ENCODE assay signal across 8 cellular contexts in genomic region chr1:40951943-40952743, GRCh38. TPM values are rescaled to one million over a fixed set of nuclear protein-coding genes. Genes with fewer than 3 reads are reported as not detected.
A peak's percentile ranks its signal among the peaks of the same experiment; 100 is the strongest.
DNase-seq lines count a peak whose midpoint lies in the region; ATAC-seq and FAIRE-seq lines count a peak whose summit lies in the region.

No MANE protein-coding gene starts in this region.

- peaks cover 26% of the 10 kb centered on the region for H3K27me3 Mint-ChIP-seq in activated CD4-positive, alpha-beta T cell treated with anti-CD3 and anti-CD28 coated beads, Interleukin-2, amount 10 ng/mL, durations not matched to agents 7 days and 5 days

- peak; percentile 80 for FAIRE-seq in GM18507 (lab: Jason Lieb, UNC)

- no peaks in the 10 kb centered on the region for H3K9me3 Mint-ChIP-seq in activated CD4-positive, alpha-beta T cell treated with anti-CD3 and anti-CD28 coated beads, Interleukin-2, amount 10 ng/mL, durations not matched to agents 7 days and 5 days

- in situ Hi-C loops in ACHN (cut with HindIII; ENCODE audit: low pct_ligation_motif_present, low pct_unique_long_range_greater_than_20kb, low sequenced_read_pairs): no loop called here

- H3K4me3 Mint-ChIP-seq in activated CD4-positive, alpha-beta T cell treated with anti-CD3 and anti-CD28 coated beads, Interleukin-2, amount 10 ng/mL, durations not matched to agents 7 days and 5 days: no peak overlapping the region

- CTCF ChIA-PET in activated CD4-positive, alpha-beta T cell treated with anti-CD3 and anti-CD28 coated beads, Interleukin-2, amount 10 ng/mL, durations not matched to agents 7 days and 5 days (lab: Charles Lee): interaction anchor here (0.6 to 2.0 kb wide), 27 partner anchors 9 to 335 kb away, joined by 3 to 10 read pairs (median 4); partner anchors contain the start of gene CITED4

- H3K36me3 Mint-ChIP-seq in activated CD4-positive, alpha-beta T cell treated with anti-CD3 and anti-CD28 coated beads, Interleukin-2, amount 10 ng/mL, durations not matched to agents 7 days and 5 days (ENCODE audit: low read depth): no peaks in the 10 kb centered on the region

- DNase-seq in ACHN (peak; percentile 57), GM18507 (ENCODE audit: extremely low spot score, insufficient read length, low read depth) (peak; percentile 45), NCI-H2227 (lab: John Stamatoyannopoulos, UW; ENCODE audit: unreplicated experiment) (peak; percentile 81), dermis blood vessel endothelial cell (peak; percentile 74), medulla oblongata (ENCODE audit: extremely low spot score) (peak; percentile 74)
- peak; percentile 54 for DNase-seq in activated CD4-positive, alpha-beta T cell treated with anti-CD3 and anti-CD28 coated beads, Interleukin-2, amount 10 ng/mL, durations not matched to agents 7 days and 5 days
- DNase-seq in stimulated activated CD8-positive, alpha-beta memory T cell treated with anti-CD3 and anti-CD28 coated beads, Interleukin-15, amount 100 ng/mL, for 48 hours (ENCODE audit: low read depth in 2 of 2): peak; percentile 21 to 28

- ATAC-seq in HG02623 (IDR thresholded peaks at IDR 0.05; ENCODE audit: unreplicated experiment): no peak

- POLR2A ChIA-PET in activated CD4-positive, alpha-beta T cell treated with anti-CD3 and anti-CD28 coated beads, Interleukin-2, amount 10 ng/mL, durations not matched to agents 7 days and 5 days (lab: Charles Lee): no interaction called here

- no peak overlapping the region for H3K27ac Mint-ChIP-seq in activated CD4-positive, alpha-beta T cell treated with anti-CD3 and anti-CD28 coated beads, Interleukin-2, amount 10 ng/mL, durations not matched to agents 7 days and 5 days

- peaks cover 14% of the 10 kb centered on the region for H3K4me1 Mint-ChIP-seq in activated CD4-positive, alpha-beta T cell treated with anti-CD3 and anti-CD28 coated beads, Interleukin-2, amount 10 ng/mL, durations not matched to agents 7 days and 5 days

RNA-seq across cellular contexts. Expression of gene CTPS1, which starts 27.4 kb away (rescaled TPM):
- 10 to 100 TPM; 54.6 to 55.6 TPM for total RNA-seq in activated CD4-positive, alpha-beta T cell treated with anti-CD3 and anti-CD28 coated beads, Interleukin-2, amount 10 ng/mL, durations not matched to agents 7 days and 5 days
- total RNA-seq in dermis blood vessel endothelial cell: 21.3 and 35.1 TPM in 2 replicates

Comparison
In these comparisons a context has a peak if more than half of its experiments do, and no peak if none do; other contexts are left out.
1. DNase-seq: peak in every context shown above with its lines; median percentile 81 in NCI-H2227; 74 in dermis blood vessel endothelial cell; 74 in medulla oblongata; 57 in ACHN; 54 in activated CD4-positive, alpha-beta T cell treated with anti-CD3 and anti-CD28 coated beads, Interleukin-2, amount 10 ng/mL, durations not matched to agents 7 days and 5 days; 45 in GM18507; 24 in stimulated activated CD8-positive, alpha-beta memory T cell treated with anti-CD3 and anti-CD28 coated beads, Interleukin-15, amount 100 ng/mL, for 48 hours.